ENCODE assay signal across 4 cellular contexts in the genomic region with DNA sequence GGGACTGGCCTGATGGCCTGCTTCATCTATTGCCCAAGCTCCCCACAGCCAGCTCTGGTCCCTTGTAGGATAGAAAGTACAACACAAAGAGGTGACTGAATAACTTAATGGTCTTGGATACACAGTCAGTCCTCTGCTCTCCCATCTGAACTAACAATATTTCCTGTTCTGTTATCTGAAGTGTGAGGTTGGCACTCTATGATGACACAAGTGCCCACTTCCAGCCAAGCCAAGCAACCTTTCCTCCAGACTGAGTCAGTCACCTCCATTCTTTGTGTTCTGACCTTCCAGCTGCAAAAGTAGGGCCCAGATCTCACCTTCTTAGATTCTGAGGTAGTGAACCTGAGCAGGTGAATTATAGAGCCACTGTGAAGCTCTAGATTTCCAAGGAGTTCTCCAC. TPM values are rescaled to one million over a fixed set of nuclear protein-coding genes. Genes with fewer than 3 reads are reported as not detected.
"Had no signal": no experiment of that assay in that cellular context is flagged by ENCODE, and none has a peak within 500 bp of the region (broad histone marks: within the 10 kb centered on the region; RNA-seq: fewer than 3 reads in every experiment).

No MANE protein-coding gene starts in this region.

RNA-seq across cellular contexts. Expression of gene NUDT4B, which starts 8.9 kb away (rescaled TPM):
- total RNA-seq: kidney, mesothelial cell of epicardium, osteocyte, ureter had no signal
